In genomic region chrX:113399501-113400192, GRCh38 we compare ENCODE assay signal across 14 cellular contexts.
DNase-seq lines count a peak whose midpoint lies in the region; ATAC-seq and TF ChIP-seq lines count a peak whose summit lies in the region.
"Had no signal": no experiment of that assay in that cellular context is flagged by ENCODE, and none has a peak within 500 bp of the region (broad histone marks: within the 10 kb centered on the region; RNA-seq: fewer than 3 reads in every experiment).

No MANE protein-coding gene starts in this region.

- no peaks in the 10 kb centered on the region for H3K79me2 ChIP-seq in ACC112 (ENCODE audit: control insufficient read depth, insufficient read depth, low read length, unreplicated experiment)
- H3K79me2 ChIP-seq in H9 (ENCODE audit: insufficient read depth, low read length): no peaks in the 10 kb centered on the region

- peak overlapping the region; percentile 69 for H2BK120ac ChIP-seq in H9 (ENCODE audit: low read depth, low read length, poor library complexity, severe bottlenecking)

- peak overlapping the region; percentile 91 for H3K56ac ChIP-seq in H9 (ENCODE audit: insufficient read length, low read depth, low read length)

- H2BK15ac ChIP-seq in H9 (ENCODE audit: low read depth, low read length): no peak overlapping the region

- H3K36me3 Mint-ChIP-seq in H9 (ENCODE audit: insufficient read depth in 1 of 3, low read depth in 3 of 3) (peaks cover 29 to 43% (median 35%) of the 10 kb centered on the region in 3 experiments), nephron progenitor cell (ENCODE audit: low read depth) (no peaks in the 10 kb centered on the region)
- H3K36me3 Mint-ChIP-seq: activated CD4-positive, alpha-beta memory T cell treated with anti-CD3 and anti-CD28 coated beads for 36 hours; naive thymus-derived CD4-positive, alpha-beta T cell had no signal

- H3K9me3 ChIP-seq in H9 (ENCODE audit: control insufficient read depth, low read depth, low read length) (peaks cover 13% of the 10 kb centered on the region), iPS-20b (ENCODE audit: insufficient read depth, low read depth, low read length) (peaks cover 20% of the 10 kb centered on the region)
- H3K9me3 ChIP-seq: left lung had no signal

- no peaks in the 10 kb centered on the region for H4K20me1 ChIP-seq in H9 (ENCODE audit: control insufficient read depth, insufficient read depth, insufficient read length)

- peak overlapping the region; percentile 95 for H3T11ph ChIP-seq in H9 (ENCODE audit: low read length)

- H3K9ac ChIP-seq in H9 (ENCODE audit: extremely low read depth, insufficient read length, low read length) (no peak overlapping the region), iPS-20b (ENCODE audit: low read depth, low read length) (peak overlapping the region; percentile 16; the same call in 1 of the 2 replicates)

- peak overlapping the region; percentile 60 for H3K4ac ChIP-seq in H9 (ENCODE audit: low read depth, low read length)

- no peak overlapping the region for H3K4me3 Mint-ChIP-seq in H9
- H3K4me3 Mint-ChIP-seq in nephron progenitor cell: no peak overlapping the region
- H3K4me3 Mint-ChIP-seq: activated CD4-positive, alpha-beta memory T cell treated with anti-CD3 and anti-CD28 coated beads for 36 hours; activated naive CD8-positive, alpha-beta T cell treated with anti-CD3 and anti-CD28 coated beads, Interleukin-2, amount 50 U/mL, for 24 hours; naive thymus-derived CD4-positive, alpha-beta T cell had no signal

- no peak for DNase-seq in H9
- DNase-seq in astrocyte of the hippocampus (ENCODE audit: low read depth, low spot score): peak; percentile 34
- DNase-seq in nephron progenitor cell: no peak
- DNase-seq in germinal center (ENCODE audit: low spot score): no peak
- DNase-seq: activated CD4-positive, alpha-beta memory T cell treated with anti-CD3 and anti-CD28 coated beads for 36 hours; activated naive CD8-positive, alpha-beta T cell treated with anti-CD3 and anti-CD28 coated beads, Interleukin-2, amount 50 U/mL, for 24 hours; left lung; naive thymus-derived CD4-positive, alpha-beta T cell; NCI-H510A; retina had no signal

- H3K4me1 ChIP-seq in ACC112 (ENCODE audit: control insufficient read depth, insufficient read depth, low read length, unreplicated experiment): peaks cover 14% of the 10 kb centered on the region
- H3K4me1 ChIP-seq in H9 (ENCODE audit: insufficient read depth, low read length): peaks cover 7% of the 10 kb centered on the region; the same call in 1 of the 2 replicates
- H3K4me1 ChIP-seq in iPS-20b (ENCODE audit: insufficient read depth, low read length): peaks cover 10% of the 10 kb centered on the region; the same call in 1 of the 2 replicates
- H3K4me1 ChIP-seq: left lung had no signal

- H3K27ac ChIP-seq in ACC112 (ENCODE audit: low read depth, low read length) (peak overlapping the region; percentile 56), H9 (ENCODE audit: insufficient read length, low read depth, low read length) (peak overlapping the region; percentile 100), iPS-20b (ENCODE audit: low read length) (peak overlapping the region; percentile 77)
- H3K27ac ChIP-seq: left lung had no signal

- H3K23ac ChIP-seq in H9 (ENCODE audit: insufficient read length, low read depth, low read length): no peak overlapping the region

- H3K18ac ChIP-seq in H9 (ENCODE audit: insufficient read length, low read depth, low read length): peak overlapping the region; percentile 94

- peak overlapping the region; percentile 100 for H2BK5ac ChIP-seq in H9 (ENCODE audit: insufficient read length, low read length)

- H3K14ac ChIP-seq in H9 (ENCODE audit: insufficient read depth, low read length): no peak overlapping the region; the same call in 1 of the 2 replicates

- TF ChIP-seq CTCF in H9 (conservative IDR thresholded peaks at IDR 0.05) (no peak), nephron progenitor cell (IDR thresholded peaks at IDR 0.05) (no peak)

- peak overlapping the region; percentile 90 for H2BK20ac ChIP-seq in H9 (ENCODE audit: low read depth, low read length, poor library complexity, severe bottlenecking)

- H3K4me3 ChIP-seq in ACC112 (ENCODE audit: low read depth, low read length) (peak overlapping the region; percentile 37; the same call in 1 of the 2 replicates), iPS-20b (ENCODE audit: low read length) (no peak overlapping the region)
- H3K4me3 ChIP-seq: left lung had no signal

- H4K5ac ChIP-seq in H9 (ENCODE audit: insufficient read length, low read depth, low read length): peak overlapping the region; percentile 93

- H3K27me3 Mint-ChIP-seq in H9 (ENCODE audit: low read depth): no peaks in the 10 kb centered on the region
- H3K27me3 Mint-ChIP-seq in nephron progenitor cell (ENCODE audit: low read depth, poor library complexity): no peaks in the 10 kb centered on the region
- H3K27me3 Mint-ChIP-seq: activated CD4-positive, alpha-beta memory T cell treated with anti-CD3 and anti-CD28 coated beads for 36 hours; activated naive CD8-positive, alpha-beta T cell treated with anti-CD3 and anti-CD28 coated beads, Interleukin-2, amount 50 U/mL, for 24 hours; naive thymus-derived CD4-positive, alpha-beta T cell had no signal

- H3K4me1 Mint-ChIP-seq in H9 (peaks cover 25 to 29% of the 10 kb centered on the region in 2 experiments), nephron progenitor cell (no peaks in the 10 kb centered on the region)
- H3K4me1 Mint-ChIP-seq: activated naive CD8-positive, alpha-beta T cell treated with anti-CD3 and anti-CD28 coated beads, Interleukin-2, amount 50 U/mL, for 24 hours; naive thymus-derived CD4-positive, alpha-beta T cell had no signal

- peak overlapping the region; percentile 98 for H2BK12ac ChIP-seq in H9 (ENCODE audit: insufficient read length, low read depth, low read length)

- peaks cover 31 to 39% of the 10 kb centered on the region in 2 experiments for H3K9me3 Mint-ChIP-seq in H9
- peaks cover 16% of the 10 kb centered on the region for H3K9me3 Mint-ChIP-seq in nephron progenitor cell
- H3K9me3 Mint-ChIP-seq: activated CD4-positive, alpha-beta memory T cell treated with anti-CD3 and anti-CD28 coated beads for 36 hours had no signal

- H3K4me2 ChIP-seq in H9 (ENCODE audit: insufficient read depth, insufficient read length, low read length): peak overlapping the region; percentile 33

- no CpG with 5 or more reads among the region's 5 CpGs for WGBS in H9 (ENCODE audit: extremely low coverage, insufficient read length, low lambda C conversion rate)

- no peaks in the 10 kb centered on the region for H3K23me2 ChIP-seq in H9 (ENCODE audit: insufficient read length, low read depth, low read length, poor library complexity, severe bottlenecking)

- peak overlapping the region; percentile 91 for H4K91ac ChIP-seq in H9 (ENCODE audit: insufficient read length, low read depth, low read length)

- no peaks in the 10 kb centered on the region for H3K36me3 ChIP-seq in ACC112 (ENCODE audit: insufficient read depth, low read length)
- no peaks in the 10 kb centered on the region for H3K36me3 ChIP-seq in iPS-20b (ENCODE audit: insufficient read depth, low read depth, low read length)
- H3K36me3 ChIP-seq: left lung had no signal

- H2AFZ ChIP-seq in ACC112 (ENCODE audit: low read length, unreplicated experiment) (no peak overlapping the region), H9 (ENCODE audit: low read length) (no peak overlapping the region)

- H3K79me1 ChIP-seq in H9 (ENCODE audit: insufficient read depth, low read depth, low read length, poor library complexity, severe bottlenecking): no peaks in the 10 kb centered on the region

- ATAC-seq in HG02981 (IDR thresholded peaks at IDR 0.05; ENCODE audit: unreplicated experiment) (no peak), GM21786 (IDR thresholded peaks at IDR 0.05; ENCODE audit: unreplicated experiment) (no peak)
- ATAC-seq: activated naive CD8-positive, alpha-beta T cell treated with anti-CD3 and anti-CD28 coated beads, Interleukin-2, amount 50 U/mL, for 24 hours; left lung; naive thymus-derived CD4-positive, alpha-beta T cell had no signal

- H3K27me3 ChIP-seq in ACC112 (ENCODE audit: insufficient read depth, low read length) (no peaks in the 10 kb centered on the region), H9 (ENCODE audit: insufficient read depth, low read length) (no peaks in the 10 kb centered on the region), iPS-20b (ENCODE audit: insufficient read depth, low read length) (no peaks in the 10 kb centered on the region)
- H3K27me3 ChIP-seq: left lung had no signal

- peak overlapping the region; percentile 90 for H4K8ac ChIP-seq in H9 (replicated peaks; ENCODE audit: insufficient read length, low read depth, low read length)

- peak overlapping the region; percentile 91 for H2AK5ac ChIP-seq in H9 (ENCODE audit: insufficient read length, low read length)

- H3K27ac Mint-ChIP-seq in H9 (peak overlapping the region; percentile 91 to 98 (median 95)), nephron progenitor cell (no peak overlapping the region)
- H3K27ac Mint-ChIP-seq: activated CD4-positive, alpha-beta memory T cell treated with anti-CD3 and anti-CD28 coated beads for 36 hours; activated naive CD8-positive, alpha-beta T cell treated with anti-CD3 and anti-CD28 coated beads, Interleukin-2, amount 50 U/mL, for 24 hours; naive thymus-derived CD4-positive, alpha-beta T cell had no signal
